In genomic region chr5:171295801-171296200, GRCh38 we compare ENCODE assay signal across 27 cellular contexts. TPM values are rescaled to one million over a fixed set of nuclear protein-coding genes. Genes with fewer than 3 reads are reported as not detected.
"Had no signal": no experiment of that assay in that cellular context is flagged by ENCODE, and none has a peak within 500 bp of the region (broad histone marks: within the 10 kb centered on the region; RNA-seq: fewer than 3 reads in every experiment).

No MANE protein-coding gene starts in this region.

- H3K9me3 ChIP-seq: esophagus squamous epithelium, heart left ventricle, lower lobe of right lung, thoracic aorta, upper lobe of right lung had no signal

- H3K27me3 ChIP-seq: esophagus squamous epithelium, heart left ventricle, upper lobe of right lung had no signal

- H3K27ac ChIP-seq: esophagus squamous epithelium, heart left ventricle, lower lobe of right lung, thoracic aorta, upper lobe of right lung, WERI-Rb-1 had no signal

- ATAC-seq: activated CD8-positive, alpha-beta T cell treated with anti-CD3 and anti-CD28 coated beads, Interleukin-2, amount 10 ng/mL, durations not matched to agents 7 days and 5 days; heart left ventricle; left lobe of liver; lower lobe of right lung; upper lobe of right lung had no signal

- H3K4me3 ChIP-seq: esophagus squamous epithelium, heart left ventricle, lower lobe of right lung, thoracic aorta, upper lobe of right lung had no signal

- H3K4me1 ChIP-seq: esophagus squamous epithelium, heart left ventricle, lower lobe of right lung, upper lobe of right lung had no signal

- H3K36me3 ChIP-seq: esophagus squamous epithelium, lower lobe of right lung, thoracic aorta, upper lobe of right lung, WERI-Rb-1 had no signal

- DNase-seq: activated CD4-positive, alpha-beta T cell treated with anti-CD3 and anti-CD28 coated beads, Interleukin-2, amount 50 U/mL, for 1 hour; activated CD4-positive, CD25-positive, alpha-beta regulatory T cell treated with anti-CD3 and anti-CD28 coated beads, Interleukin-2, amount 50 U/mL, for 72 hours; activated CD8-positive, alpha-beta T cell treated with anti-CD3 and anti-CD28 coated beads, Interleukin-2, amount 10 ng/mL, durations not matched to agents 7 days and 5 days; activated gamma-delta T cell treated with Interleukin-2 at 50 U/mL for 16 hours; activated T-cell treated with anti-CD3 and anti-CD28 coated beads, Interleukin-2, amount 50 U/mL, for 1 hour; anterior cingulate cortex; central memory CD4-positive, alpha-beta T cell; effector memory CD4-positive, alpha-beta T cell; esophagus squamous epithelium; heart left ventricle; kidney; lower lobe of right lung; mesendoderm; naive B cell; posterior cingulate gyrus; stimulated activated CD4-positive, alpha-beta T cell treated with anti-CD3 and anti-CD28 coated beads, Interleukin-4, amount 100 ng/mL, for 24 hours; stimulated activated naive CD4-positive, alpha-beta T cell treated with Interleukin-2 at 50 U/mL for 16 hours; T-helper 1 cell; upper lobe of right lung; WERI-Rb-1 had no signal

RNA-seq across cellular contexts. Expression of gene TLX3, which starts 13.2 kb away (rescaled TPM):
- total RNA-seq: activated CD8-positive, alpha-beta T cell treated with anti-CD3 and anti-CD28 coated beads, Interleukin-2, amount 10 ng/mL, durations not matched to agents 7 days and 5 days; dermis microvascular lymphatic vessel endothelial cell; endothelial cell of umbilical vein; esophagus squamous epithelium; kidney; left lobe of liver; lower lobe of right lung; mucosa of gallbladder; omental fat pad; thoracic aorta; upper lobe of right lung had no signal
- polyA plus RNA-seq: endothelial cell of umbilical vein, heart left ventricle, neural cell had no signal
